In genomic region chr11:129853508-129854228, GRCh38 we compare ENCODE assay signal across 10 cellular contexts. TPM values are rescaled to one million over a fixed set of nuclear protein-coding genes. Genes with fewer than 3 reads are reported as not detected.
DNase-seq lines count a peak whose midpoint lies in the region; ATAC-seq, FAIRE-seq and TF ChIP-seq lines count a peak whose summit lies in the region.
"Had no signal": no experiment of that assay in that cellular context is flagged by ENCODE, and none has a peak within 500 bp of the region (broad histone marks: within the 10 kb centered on the region; RNA-seq: fewer than 3 reads in every experiment).

No MANE protein-coding gene starts in this region.

- H3K27me3 ChIP-seq in DND-41 (ENCODE audit: insufficient read depth, low read length, poor library complexity) (no peaks in the 10 kb centered on the region), thymus (ENCODE audit: control insufficient read depth, insufficient read depth) (no peaks in the 10 kb centered on the region)
- H3K27me3 ChIP-seq: cardiac muscle cell had no signal

- H3K4me1 Mint-ChIP-seq in activated T-cell treated with anti-CD3 and anti-CD28 coated beads, Interleukin-2, amount 50 U/mL, for 4 hours (ENCODE audit: low read depth), result peaks cover 42% of the 10 kb centered on the region

- no peaks in the 10 kb centered on the region for H3K9me3 Mint-ChIP-seq in activated T-cell treated with anti-CD3 and anti-CD28 coated beads, Interleukin-2, amount 50 U/mL, for 4 hours

- DNase-seq in DND-41 (peak; percentile 64), NCI-H2196 (lab: John Stamatoyannopoulos, UW; ENCODE audit: unreplicated experiment) (peak; percentile 95), kidney tubule cell (ENCODE audit: low spot score) (peak; percentile 72), GM19239 (ENCODE audit: insufficient read length, low spot score) (no peak), EL (no peak)
- DNase-seq in activated T-cell treated with anti-CD3 and anti-CD28 coated beads, Interleukin-2, amount 50 U/mL, for 4 hours, result peak; percentile 25

- peaks cover 4% of the 10 kb centered on the region; the same call in 1 of the 2 replicates for H4K20me1 ChIP-seq in DND-41 (ENCODE audit: insufficient read depth, low read length)

- no peaks in the 10 kb centered on the region for H3K79me2 ChIP-seq in DND-41 (ENCODE audit: insufficient read depth, low read length)

- H3K9me3 ChIP-seq in DND-41 (ENCODE audit: insufficient read depth, low read length, severe bottlenecking) (no peaks in the 10 kb centered on the region), thymus (ENCODE audit: control insufficient read depth) (no peaks in the 10 kb centered on the region)

- peaks cover 12% of the 10 kb centered on the region for H3K36me3 Mint-ChIP-seq in activated T-cell treated with anti-CD3 and anti-CD28 coated beads, Interleukin-2, amount 50 U/mL, for 4 hours (ENCODE audit: insufficient read depth)

- peaks cover 15% of the 10 kb centered on the region for H3K4me1 ChIP-seq in DND-41 (ENCODE audit: insufficient read depth, low read length)
- H3K4me1 ChIP-seq in thymus (ENCODE audit: control insufficient read depth, insufficient read depth, low read length), result no peaks in the 10 kb centered on the region

- H3K27ac ChIP-seq in DND-41 (ENCODE audit: low read length) (peak overlapping the region; percentile 29; the same call in 1 of the 2 replicates), thymus (ENCODE audit: low read depth) (peak overlapping the region; percentile 12)
- H3K27ac ChIP-seq: cardiac muscle cell had no signal

- H3K36me3 ChIP-seq in DND-41 (ENCODE audit: insufficient read depth, low read length), result no peaks in the 10 kb centered on the region
- H3K36me3 ChIP-seq in thymus (ENCODE audit: control insufficient read depth, insufficient read depth), result no peaks in the 10 kb centered on the region
- H3K36me3 ChIP-seq: cardiac muscle cell had no signal

- H3K4me3 ChIP-seq in DND-41 (ENCODE audit: low read depth in 1 of 2, low read length in 2 of 2) (no peak overlapping the region), thymus (ENCODE audit: low read length) (no peak overlapping the region)
- H3K4me3 ChIP-seq: cardiac muscle cell had no signal

- 39% methylated on average over 10 of the region's 10 CpGs for WGBS in thymus

- no peak for TF ChIP-seq CTCF in DND-41 (IDR thresholded peaks at IDR 0.05; ENCODE audit: borderline replicate concordance, extremely low read depth, low read length, poor library complexity, severe bottlenecking)

- H3K4me2 ChIP-seq in DND-41 (ENCODE audit: insufficient read depth, low read length), result no peak overlapping the region

- peak overlapping the region; percentile 49 for H3K4me3 Mint-ChIP-seq in activated T-cell treated with anti-CD3 and anti-CD28 coated beads, Interleukin-2, amount 50 U/mL, for 4 hours

- FAIRE-seq in GM19239 (lab: Jason Lieb, UNC), result no peak

- H3K27me3 Mint-ChIP-seq in activated T-cell treated with anti-CD3 and anti-CD28 coated beads, Interleukin-2, amount 50 U/mL, for 4 hours (ENCODE audit: low read depth), result no peaks in the 10 kb centered on the region

- ATAC-seq in DND-41 (ENCODE audit: insufficient read depth, low read depth) (peak; percentile 84), GM21529 (IDR thresholded peaks at IDR 0.05; ENCODE audit: unreplicated experiment) (no peak)
- ATAC-seq in activated T-cell treated with anti-CD3 and anti-CD28 coated beads, Interleukin-2, amount 50 U/mL, for 4 hours, result peak; percentile 61 to 65

- H3K9ac ChIP-seq in DND-41 (ENCODE audit: low read depth, low read length), result no peak overlapping the region

- H2AFZ ChIP-seq in DND-41 (ENCODE audit: low read depth, low read length), result no peak overlapping the region

RNA-seq across cellular contexts. Expression of gene TMEM45B, which starts 38.0 kb away (rescaled TPM):
- total RNA-seq in activated T-cell treated with anti-CD3 and anti-CD28 coated beads, Interleukin-2, amount 50 U/mL, for 4 hours, result under 1 TPM; 0.16 to 0.48 (median 0.33) TPM
- polyA plus RNA-seq in thymus, result 3.4 TPM
- total RNA-seq: subcutaneous adipose tissue had no signal

RNA-seq across cellular contexts. Expression of gene NFRKB, which starts 41.7 kb away (rescaled TPM):
- 10 to 100 TPM; 30.2 to 42.1 (median 39.0) TPM for total RNA-seq in activated T-cell treated with anti-CD3 and anti-CD28 coated beads, Interleukin-2, amount 50 U/mL, for 4 hours
- polyA plus RNA-seq in thymus, result 13.0 TPM

Comparison
In these comparisons a context has a peak if more than half of its experiments do, and no peak if none do; other contexts are left out.
1. DNase-seq: peak in DND-41 (single experiment), NCI-H2196 (single experiment), activated T-cell treated with anti-CD3 and anti-CD28 coated beads, Interleukin-2, amount 50 U/mL, for 4 hours (single experiment) and kidney tubule cell (single experiment); none in GM19239 (single experiment) and EL (single experiment).